Comparison of ENCODE assay signal across 9 cellular contexts in the genomic region with DNA sequence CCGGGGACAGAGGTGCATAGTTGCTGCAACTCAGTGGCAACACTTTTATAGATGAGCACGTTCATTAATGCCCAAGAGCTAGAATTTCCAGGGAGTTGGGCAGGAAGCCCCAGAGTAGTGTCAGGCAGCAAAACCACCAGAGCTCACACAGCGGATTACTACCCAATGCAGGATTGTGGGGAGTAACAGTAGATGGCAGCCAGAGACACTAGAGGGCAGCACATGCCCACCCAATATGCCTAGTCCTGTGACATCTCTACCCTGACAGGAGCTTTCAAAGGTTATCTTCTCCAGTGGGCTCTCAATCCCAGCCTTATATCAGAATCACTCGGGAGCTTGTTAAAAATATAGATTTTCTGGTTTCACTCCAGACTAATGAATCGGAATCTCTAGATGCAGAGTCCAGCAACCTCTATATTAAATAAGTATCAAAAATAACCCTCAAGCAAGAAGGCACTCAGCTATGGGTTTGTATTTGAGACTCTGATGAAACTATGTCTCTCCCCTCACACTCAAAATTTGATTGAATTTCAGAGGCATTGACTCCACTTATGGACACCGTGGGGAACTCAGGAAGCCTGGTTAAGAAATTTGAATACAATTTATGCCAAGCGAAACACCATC. TPM values are rescaled to one million over a fixed set of nuclear protein-coding genes. Genes with fewer than 3 reads are reported as not detected.
A peak's percentile ranks its signal among the peaks of the same experiment; 100 is the strongest.
DNase-seq lines count a peak whose midpoint lies in the region; ATAC-seq and TF ChIP-seq lines count a peak whose summit lies in the region.
"Had no signal": no experiment of that assay in that cellular context is flagged by ENCODE, and none has a peak within 500 bp of the region (broad histone marks: within the 10 kb centered on the region; RNA-seq: fewer than 3 reads in every experiment).

No MANE protein-coding gene starts in this region.

- POLR2A ChIA-PET in Caco-2 (lab: Charles Lee) = no interaction called here

- intact Hi-C loops in Caco-2 (cut with micrococcal nuclease; ENCODE audit: unreplicated experiment) (loop anchor here (1.0 to 2.0 kb wide), 5 partner anchors 59 to 577 kb away; a partner anchor contains a TSS), stomach (cut with DNase I; ENCODE audit: low total_unique reads) (loop anchor here (5.0 kb wide), 1 partner anchor 98 kb away; no protein-coding TSS in a partner anchor)

- H3K9ac ChIP-seq in neural progenitor cell = no peak overlapping the region

- H3K27ac ChIP-seq in neural progenitor cell (no peak overlapping the region), stomach (no peak overlapping the region)

- peak; percentile 81 for ATAC-seq in GM21515 (IDR thresholded peaks at IDR 0.05; ENCODE audit: unreplicated experiment)
- peak; percentile 100 for ATAC-seq in activated T-cell treated with anti-CD3 and anti-CD28 coated beads, Interleukin-2, amount 50 U/mL, for 72 hours (replicated peaks in 1 of 2)

- no peaks in the 10 kb centered on the region for H4K20me1 ChIP-seq in neural progenitor cell (ENCODE audit: low read depth)

- DNase-seq in Caco-2 (peak; percentile 71 to 80), Kasumi-1 (lab: John Stamatoyannopoulos, UW) (peak; percentile 79 to 87), RPMI7951 (ENCODE audit: low read depth) (peak; percentile 71), fibroblast of pulmonary artery (ENCODE audit: low read depth) (peak; percentile 80), neural progenitor cell (ENCODE audit: low spot score) (peak; percentile 86), stomach (peak; percentile 80)
- DNase-seq in activated T-cell treated with anti-CD3 and anti-CD28 coated beads, Interleukin-2, amount 50 U/mL, for 72 hours = peak; percentile 76 to 83

- H3K4me2 ChIP-seq in neural progenitor cell = no peak overlapping the region

- no peak overlapping the region for H3K4me3 Mint-ChIP-seq in Caco-2 (ENCODE audit: unreplicated experiment)
- no peak overlapping the region for H3K4me3 Mint-ChIP-seq in activated T-cell treated with anti-CD3 and anti-CD28 coated beads, Interleukin-2, amount 50 U/mL, for 72 hours
- H3K4me3 Mint-ChIP-seq in neural progenitor cell = no peak overlapping the region

- H3K4me1 ChIP-seq in Caco-2 (no peaks in the 10 kb centered on the region), neural progenitor cell (no peaks in the 10 kb centered on the region), stomach (no peaks in the 10 kb centered on the region)

- no peaks in the 10 kb centered on the region for H3K36me3 ChIP-seq in Caco-2 (ENCODE audit: control insufficient read depth, insufficient read depth, low read length)
- no peaks in the 10 kb centered on the region for H3K36me3 ChIP-seq in neural progenitor cell
- H3K36me3 ChIP-seq in stomach = no peaks in the 10 kb centered on the region

- no peaks in the 10 kb centered on the region for H3F3A ChIP-seq in neural progenitor cell (ENCODE audit: low read depth)

- H3K9me3 Mint-ChIP-seq in Caco-2 (ENCODE audit: unreplicated experiment) = no peaks in the 10 kb centered on the region
- no peaks in the 10 kb centered on the region for H3K9me3 Mint-ChIP-seq in activated T-cell treated with anti-CD3 and anti-CD28 coated beads, Interleukin-2, amount 50 U/mL, for 72 hours
- no peaks in the 10 kb centered on the region for H3K9me3 Mint-ChIP-seq in neural progenitor cell

- H3K4me1 Mint-ChIP-seq in Caco-2 (ENCODE audit: low read depth, unreplicated experiment) = no peaks in the 10 kb centered on the region
- H3K4me1 Mint-ChIP-seq in activated T-cell treated with anti-CD3 and anti-CD28 coated beads, Interleukin-2, amount 50 U/mL, for 72 hours (ENCODE audit: low read depth) = no peaks in the 10 kb centered on the region
- H3K4me1 Mint-ChIP-seq in neural progenitor cell = no peaks in the 10 kb centered on the region

- H3K27me3 ChIP-seq in Caco-2 (replicated peaks; ENCODE audit: control insufficient read depth, insufficient read depth, low read length) (no peaks in the 10 kb centered on the region; the same call in 1 of the 2 replicates), neural progenitor cell (peaks cover 48% of the 10 kb centered on the region), stomach (peaks cover 0 to 29% (median 14%) of the 10 kb centered on the region in 3 donors)

- no peak for TF ChIP-seq POLR2A in stomach (IDR thresholded peaks at IDR 0.05)

- CTCF ChIA-PET in Caco-2 (lab: Charles Lee) = interaction anchor here (0.6 to 3.0 kb wide), 26 partner anchors 10 to 649 kb away, joined by 3 to 91 read pairs (median 4); a partner anchor contains a TSS

- H2AFZ ChIP-seq in neural progenitor cell (replicated peaks) = no peak overlapping the region

- H3K4me3 ChIP-seq in Caco-2 (ENCODE audit: low read depth, low read length) = no peak overlapping the region
- H3K4me3 ChIP-seq in fibroblast of pulmonary artery (replicated peaks; ENCODE audit: low read depth, low read length) = no peak overlapping the region
- no peak overlapping the region for H3K4me3 ChIP-seq in neural progenitor cell
- no peak overlapping the region for H3K4me3 ChIP-seq in stomach

- no peaks in the 10 kb centered on the region for H3K79me2 ChIP-seq in neural progenitor cell (ENCODE audit: low read depth)

- BruUV-seq in Caco-2 (replicated peaks; lab: Mats Ljungman, UMichigan) = no TSS peak

- H3K9me3 ChIP-seq in Caco-2 (no peaks in the 10 kb centered on the region), neural progenitor cell (ENCODE audit: low read depth) (no peaks in the 10 kb centered on the region), stomach (no peaks in the 10 kb centered on the region)

- no peak for TF ChIP-seq EP300 in stomach (IDR thresholded peaks at IDR 0.05)

- no peaks in the 10 kb centered on the region for H3K36me3 Mint-ChIP-seq in Caco-2 (ENCODE audit: insufficient read depth, unreplicated experiment)
- no peaks in the 10 kb centered on the region for H3K36me3 Mint-ChIP-seq in activated T-cell treated with anti-CD3 and anti-CD28 coated beads, Interleukin-2, amount 50 U/mL, for 72 hours (ENCODE audit: insufficient read depth in 2 of 2)
- no peaks in the 10 kb centered on the region for H3K36me3 Mint-ChIP-seq in neural progenitor cell

- 24 to 27% (median 26%) methylated on average over 7 of the region's 7 CpGs for WGBS in stomach, 5 donors

- H3K27ac Mint-ChIP-seq in Caco-2 (ENCODE audit: unreplicated experiment) (no peak overlapping the region), neural progenitor cell (no peak overlapping the region)
- H3K27ac Mint-ChIP-seq in activated T-cell treated with anti-CD3 and anti-CD28 coated beads, Interleukin-2, amount 50 U/mL, for 72 hours = no peak overlapping the region

- H3K27me3 Mint-ChIP-seq in Caco-2 (ENCODE audit: insufficient read depth, unreplicated experiment) = peaks cover 16% of the 10 kb centered on the region
- H3K27me3 Mint-ChIP-seq in activated T-cell treated with anti-CD3 and anti-CD28 coated beads, Interleukin-2, amount 50 U/mL, for 72 hours (ENCODE audit: low read depth) = peaks cover 46% of the 10 kb centered on the region
- H3K27me3 Mint-ChIP-seq in neural progenitor cell (ENCODE audit: insufficient read depth, low read depth) = peaks cover 2% of the 10 kb centered on the region

- TF ChIP-seq CTCF in Caco-2 (IDR thresholded peaks at IDR 0.05; ENCODE audit: insufficient read depth in 1 of 2, low read depth in 1 of 2, low read length in 1 of 2, severe bottlenecking in 1 of 2, unreplicated experiment in 1 of 2) (peak; percentile 81 to 88), fibroblast of pulmonary artery (IDR thresholded peaks at IDR 0.05; ENCODE audit: low read length, missing control alignments) (peak; percentile 86), neural progenitor cell (IDR thresholded peaks at IDR 0.05) (peak; percentile 87), stomach (IDR thresholded peaks at IDR 0.05) (peak in 5 of 7 experiments; percentile 59 to 81 (median 74))

RNA-seq across cellular contexts. Expression of a gene that starts 58.4 kb away (rescaled TPM):
- 0.12 TPM in 1 of 2 replicates, not detected in the other for total RNA-seq in Caco-2 (2022)
- total RNA-seq in RPMI7951 (2014; rRNA removed; shearing (Covaris generic)) = not detected in 2 replicates
- 1 to 10 TPM in 1 of 2 donors, under 1 TPM in 1; 1.00 to 1.1 TPM for total RNA-seq in activated T-cell treated with anti-CD3 and anti-CD28 coated beads, Interleukin-2, amount 50 U/mL, for 72 hours
- 0.71 and 1.8 TPM in 2 replicates for total RNA-seq in neural progenitor cell (ENCODE audit: low replicate concordance)
- under 1 TPM in 1 of 5 donors, not detected in 4; 0.92 TPM for total RNA-seq in stomach
- under 1 TPM in 2 of 3 donors, not detected in 1; 0.05 to 0.06 TPM for polyA plus RNA-seq in stomach
- total RNA-seq: T-helper 2 cell treated with Interferon-gamma antibody and Interleukin-4, amounts not matched to agents 100 ng/mL and 5 ng/mL, for 36 hours had no signal
